ENCODE assay signal across 21 cellular contexts in genomic region chr10:77770081-77770867, GRCh38.
"Had no signal": no experiment of that assay in that cellular context is flagged by ENCODE, and none has a peak within 500 bp of the region (broad histone marks: within the 10 kb centered on the region; RNA-seq: fewer than 3 reads in every experiment).

No MANE protein-coding gene starts in this region.

- H3K9me3 Mint-ChIP-seq: activated B cell treated with CpG ODN at 0.5 μM for 24 hours; activated CD4-positive, alpha-beta memory T cell treated with anti-CD3 and anti-CD28 coated beads, Interleukin-2, amount 10 ng/mL, durations not matched to agents 7 days and 5 days; activated naive CD4-positive, alpha-beta T cell treated with anti-CD3 and anti-CD28 coated beads, Interleukin-2, amount 10 ng/mL, durations not matched to agents 7 days and 5 days; activated naive CD8-positive, alpha-beta T cell treated with anti-CD3 and anti-CD28 coated beads, Interleukin-2, amount 50 U/mL, for 24 hours; brain; central memory CD8-positive, alpha-beta T cell; memory B cell; stimulated activated memory B cell treated with anti-CD40 and anti-IgM and Interleukin-4, amounts not matched to agents 10 μg/mL and 1 μg/mL and 100 μg/mL, for 72 hours; T-cell had no signal

- H3K36me3 Mint-ChIP-seq: activated naive CD4-positive, alpha-beta T cell treated with anti-CD3 and anti-CD28 coated beads, Interleukin-2, amount 10 ng/mL, durations not matched to agents 7 days and 5 days; brain; memory B cell; naive thymus-derived CD4-positive, alpha-beta T cell; stimulated activated memory B cell treated with anti-CD40 and anti-IgM and Interleukin-4, amounts not matched to agents 10 μg/mL and 1 μg/mL and 100 μg/mL, for 72 hours; T-cell had no signal

- H3K27ac ChIP-seq: colonic mucosa, heart right ventricle, pancreas, sigmoid colon, spleen, thyroid gland had no signal

- H3K27ac Mint-ChIP-seq: activated B cell treated with CpG ODN at 0.5 μM for 24 hours; activated CD4-positive, alpha-beta memory T cell treated with anti-CD3 and anti-CD28 coated beads, Interleukin-2, amount 10 ng/mL, durations not matched to agents 7 days and 5 days; activated naive CD4-positive, alpha-beta T cell treated with anti-CD3 and anti-CD28 coated beads, Interleukin-2, amount 10 ng/mL, durations not matched to agents 7 days and 5 days; activated naive CD8-positive, alpha-beta T cell treated with anti-CD3 and anti-CD28 coated beads, Interleukin-2, amount 50 U/mL, for 24 hours; memory B cell; naive thymus-derived CD4-positive, alpha-beta T cell; stimulated activated memory B cell treated with anti-CD40 and anti-IgM and Interleukin-4, amounts not matched to agents 10 μg/mL and 1 μg/mL and 100 μg/mL, for 72 hours; T-cell had no signal

- H3K27me3 Mint-ChIP-seq: brain; central memory CD8-positive, alpha-beta T cell; T-cell had no signal

- H3K4me1 Mint-ChIP-seq: activated B cell treated with CpG ODN at 0.5 μM for 24 hours; activated CD4-positive, alpha-beta memory T cell treated with anti-CD3 and anti-CD28 coated beads, Interleukin-2, amount 10 ng/mL, durations not matched to agents 7 days and 5 days; activated naive CD4-positive, alpha-beta T cell treated with anti-CD3 and anti-CD28 coated beads, Interleukin-2, amount 10 ng/mL, durations not matched to agents 7 days and 5 days; activated naive CD8-positive, alpha-beta T cell treated with anti-CD3 and anti-CD28 coated beads, Interleukin-2, amount 50 U/mL, for 24 hours; memory B cell; naive thymus-derived CD4-positive, alpha-beta T cell had no signal

- ATAC-seq: activated naive CD8-positive, alpha-beta T cell treated with anti-CD3 and anti-CD28 coated beads, Interleukin-2, amount 50 U/mL, for 24 hours; naive thymus-derived CD4-positive, alpha-beta T cell; pancreas; stimulated activated memory B cell treated with anti-CD40 and anti-IgM and Interleukin-4, amounts not matched to agents 10 μg/mL and 1 μg/mL and 100 μg/mL, for 72 hours; T-cell had no signal

- H3K9me3 ChIP-seq: colonic mucosa, heart right ventricle, pancreas, sigmoid colon, thyroid gland had no signal

- H3K4me3 Mint-ChIP-seq: activated B cell treated with CpG ODN at 0.5 μM for 24 hours; activated CD4-positive, alpha-beta memory T cell treated with anti-CD3 and anti-CD28 coated beads, Interleukin-2, amount 10 ng/mL, durations not matched to agents 7 days and 5 days; activated naive CD4-positive, alpha-beta T cell treated with anti-CD3 and anti-CD28 coated beads, Interleukin-2, amount 10 ng/mL, durations not matched to agents 7 days and 5 days; activated naive CD8-positive, alpha-beta T cell treated with anti-CD3 and anti-CD28 coated beads, Interleukin-2, amount 50 U/mL, for 24 hours; brain; central memory CD8-positive, alpha-beta T cell; memory B cell; naive thymus-derived CD4-positive, alpha-beta T cell; stimulated activated memory B cell treated with anti-CD40 and anti-IgM and Interleukin-4, amounts not matched to agents 10 μg/mL and 1 μg/mL and 100 μg/mL, for 72 hours; T-cell had no signal

- H3K27me3 ChIP-seq: colonic mucosa, heart right ventricle, pancreas, sigmoid colon, spleen, thyroid gland had no signal

- DNase-seq: activated B cell treated with CpG ODN at 0.5 μM for 24 hours; activated CD4-positive, alpha-beta memory T cell treated with anti-CD3 and anti-CD28 coated beads, Interleukin-2, amount 10 ng/mL, durations not matched to agents 7 days and 5 days; activated CD4-positive, alpha-beta T cell treated with anti-CD3 and anti-CD28 coated beads for 4 hours; activated effector memory CD4-positive, alpha-beta T cell treated with Interleukin-2 at 50 U/mL for 16 hours; activated naive CD4-positive, alpha-beta T cell treated with anti-CD3 and anti-CD28 coated beads, Interleukin-2, amount 10 ng/mL, durations not matched to agents 7 days and 5 days; activated naive CD8-positive, alpha-beta T cell treated with anti-CD3 and anti-CD28 coated beads, Interleukin-2, amount 50 U/mL, for 24 hours; activated T-cell treated with anti-CD3 and anti-CD28 coated beads, Interleukin-2, amount 50 U/mL, for 48 hours; anterior cingulate cortex; colonic mucosa; heart right ventricle; naive thymus-derived CD4-positive, alpha-beta T cell; pancreas; sigmoid colon; spleen; stimulated activated CD4-positive, alpha-beta T cell treated with anti-CD3 and anti-CD28 coated beads, Interleukin-4, amount 100 ng/mL, for 4 hours; T-cell; thyroid gland had no signal

- H3K4me1 ChIP-seq: colonic mucosa, heart right ventricle, pancreas, sigmoid colon, spleen had no signal

- H3K4me3 ChIP-seq: colonic mucosa, heart right ventricle, pancreas, sigmoid colon, spleen, thyroid gland had no signal

- H3K36me3 ChIP-seq: colonic mucosa, heart right ventricle, pancreas, sigmoid colon, spleen, thyroid gland had no signal
